8 cellular contexts compared by ENCODE assay signal in the genomic region with DNA sequence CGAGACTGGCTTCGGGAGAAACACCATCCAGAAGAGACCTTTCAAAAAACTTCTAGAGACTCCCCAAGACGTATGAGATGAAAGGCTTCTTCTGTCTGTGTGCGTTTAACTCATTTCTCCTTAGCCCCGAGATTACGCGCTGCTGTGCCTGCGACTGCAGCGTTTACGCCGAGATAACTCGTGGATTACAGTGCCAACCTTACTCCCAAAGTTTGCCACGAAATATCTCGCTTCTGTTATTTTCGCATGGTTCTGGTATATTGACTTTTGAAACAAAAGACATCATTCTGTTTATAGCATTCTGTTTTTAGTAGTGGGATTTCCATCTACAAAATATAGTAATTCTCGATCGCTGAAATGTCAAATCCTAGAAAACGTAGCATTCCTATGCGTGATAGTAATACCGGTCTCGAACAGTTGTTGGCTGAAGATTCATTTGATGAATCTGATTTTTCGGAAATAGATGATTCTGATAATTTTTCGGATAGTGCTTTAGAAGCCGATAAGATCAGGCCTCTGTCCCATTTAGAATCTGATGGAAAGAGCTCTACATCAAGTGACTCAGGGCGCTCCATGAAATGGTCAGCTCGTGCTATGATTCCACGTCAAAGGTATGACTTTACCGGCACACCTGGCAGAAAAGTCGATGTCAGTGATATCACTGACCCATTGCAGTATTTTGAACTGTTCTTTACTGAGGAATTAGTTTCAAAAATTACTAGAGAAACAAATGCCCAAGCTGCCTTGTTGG. TPM values are rescaled to one million over a fixed set of nuclear protein-coding genes. Genes with fewer than 3 reads are reported as not detected.
DNase-seq lines count a peak whose midpoint lies in the region; ATAC-seq, FAIRE-seq and TF ChIP-seq lines count a peak whose summit lies in the region.

No MANE protein-coding gene starts in this region.

- H3K27ac Mint-ChIP-seq in CD8-positive, alpha-beta T cell = peak overlapping the region; percentile 96
- H3K27ac Mint-ChIP-seq in effector memory CD8-positive, alpha-beta T cell = peak overlapping the region; percentile 100
- peak overlapping the region; percentile 96 to 100 (median 98) for H3K27ac Mint-ChIP-seq in naive thymus-derived CD8-positive, alpha-beta T cell

- H3K4me3 Mint-ChIP-seq in CD8-positive, alpha-beta T cell = peak overlapping the region; percentile 97
- H3K4me3 Mint-ChIP-seq in effector memory CD8-positive, alpha-beta T cell = peak overlapping the region; percentile 100
- H3K4me3 Mint-ChIP-seq in naive thymus-derived CD8-positive, alpha-beta T cell = peak overlapping the region; percentile 93 to 100 (median 99)

- ATAC-seq in CD8-positive, alpha-beta T cell = no peak
- ATAC-seq in effector memory CD8-positive, alpha-beta T cell (replicated peaks) = no peak
- ATAC-seq in naive thymus-derived CD8-positive, alpha-beta T cell = no peak
- ATAC-seq in HG02852 (IDR thresholded peaks at IDR 0.05; ENCODE audit: unreplicated experiment) = no peak
- ATAC-seq in GM21723 (IDR thresholded peaks at IDR 0.05; ENCODE audit: unreplicated experiment) = no peak

- intact Hi-C loops in CD8-positive, alpha-beta T cell (cut with DNase I, micrococcal nuclease) = loop anchor here (1.0 to 10.0 kb wide), 5 partner anchors 108 to 1442 kb away; a partner anchor contains a TSS

- CTCF ChIA-PET in CD8-positive, alpha-beta T cell (lab: Charles Lee) = interaction anchor here (0.8 to 1.3 kb wide), 6 partner anchors 14 to 265 kb away, joined by 3 to 7 read pairs (median 3); a partner anchor contains a TSS

- H3K36me3 ChIP-seq in CD8-positive, alpha-beta T cell (ENCODE audit: insufficient read depth, low read length) = no peaks in the 10 kb centered on the region

- no peaks in the 10 kb centered on the region for H3K27me3 ChIP-seq in CD8-positive, alpha-beta T cell (ENCODE audit: insufficient read depth, low read length)

- peaks cover 13% of the 10 kb centered on the region for H3K9me3 Mint-ChIP-seq in CD8-positive, alpha-beta T cell
- peaks cover 0 to 2% of the 10 kb centered on the region in 2 donors for H3K9me3 Mint-ChIP-seq in effector memory CD8-positive, alpha-beta T cell
- peaks cover 0 to 27% (median 18%) of the 10 kb centered on the region in 9 donors for H3K9me3 Mint-ChIP-seq in naive thymus-derived CD8-positive, alpha-beta T cell

- H3K4me1 Mint-ChIP-seq in CD8-positive, alpha-beta T cell (ENCODE audit: low read depth) = peaks cover 38% of the 10 kb centered on the region
- peaks cover 20 to 34% of the 10 kb centered on the region in 2 donors for H3K4me1 Mint-ChIP-seq in effector memory CD8-positive, alpha-beta T cell (ENCODE audit: low read depth in 2 of 2)
- H3K4me1 Mint-ChIP-seq in naive thymus-derived CD8-positive, alpha-beta T cell = peaks cover 11 to 53% (median 39%) of the 10 kb centered on the region in 4 donors

- H3K36me3 Mint-ChIP-seq in CD8-positive, alpha-beta T cell = peaks cover 25% of the 10 kb centered on the region
- H3K36me3 Mint-ChIP-seq in effector memory CD8-positive, alpha-beta T cell (ENCODE audit: insufficient read depth) = peaks cover 21% of the 10 kb centered on the region
- H3K36me3 Mint-ChIP-seq in naive thymus-derived CD8-positive, alpha-beta T cell = peaks cover 6 to 17% (median 13%) of the 10 kb centered on the region in 3 donors

- no peaks in the 10 kb centered on the region for H3K9me3 ChIP-seq in CD8-positive, alpha-beta T cell (ENCODE audit: low read length)

- no peak for FAIRE-seq in HTR-8/SVneo (lab: Jason Lieb, UNC)

- H3K27ac ChIP-seq in CD8-positive, alpha-beta T cell (ENCODE audit: low read depth, low read length) = peak overlapping the region; percentile 97

- H3K27me3 Mint-ChIP-seq in CD8-positive, alpha-beta T cell (ENCODE audit: low read depth) = no peaks in the 10 kb centered on the region
- no peaks in the 10 kb centered on the region for H3K27me3 Mint-ChIP-seq in effector memory CD8-positive, alpha-beta T cell
- no peaks in the 10 kb centered on the region for H3K27me3 Mint-ChIP-seq in naive thymus-derived CD8-positive, alpha-beta T cell

- TF ChIP-seq CTCF in CD8-positive, alpha-beta T cell (IDR thresholded peaks at IDR 0.05) = no peak

- H3K4me1 ChIP-seq in CD8-positive, alpha-beta T cell (ENCODE audit: insufficient read depth, low read length) = peaks cover 29% of the 10 kb centered on the region

- no peak for DNase-seq in CD8-positive, alpha-beta T cell
- no peak for DNase-seq in Jurkat, Clone E6-1 (ENCODE audit: low read depth, low spot score)
- no peak for DNase-seq in effector memory CD8-positive, alpha-beta T cell
- DNase-seq in naive thymus-derived CD8-positive, alpha-beta T cell = no peak
- DNase-seq in HTR-8/SVneo (ENCODE audit: insufficient read length, low spot score) = no peak
- no peak for DNase-seq in DMS79 (lab: John Stamatoyannopoulos, UW)

- peak overlapping the region; percentile 88 for H3K4me3 ChIP-seq in CD8-positive, alpha-beta T cell (ENCODE audit: low read depth, low read length)
- peak overlapping the region; percentile 80 for H3K4me3 ChIP-seq in Jurkat, Clone E6-1 (ENCODE audit: low read length)

- POLR2A ChIA-PET in CD8-positive, alpha-beta T cell (lab: Charles Lee) = interaction anchor here (0.6 to 3.1 kb wide), 8 partner anchors 33 to 482 kb away, joined by 3 to 18 read pairs (median 6); a partner anchor contains a TSS
- POLR2A ChIA-PET in naive thymus-derived CD8-positive, alpha-beta T cell (lab: Charles Lee) = interaction anchor here (0.7 to 3.5 kb wide), 13 partner anchors 26 to 886 kb away, joined by 3 to 32 read pairs (median 5); a partner anchor contains a TSS

RNA-seq across cellular contexts. Expression of a gene that starts 0.5 kb away (rescaled TPM):
- total RNA-seq in CD8-positive, alpha-beta T cell = 1 to 10 TPM; 1.8 to 2.4 TPM
- polyA plus RNA-seq in Jurkat, Clone E6-1 (2012; ENCODE audit: insufficient read depth, insufficient read length) = 2.3 TPM
- total RNA-seq in naive thymus-derived CD8-positive, alpha-beta T cell = 1 to 10 TPM; 6.6 to 7.0 TPM
- 1 to 10 TPM; 1.1 to 1.9 (median 1.4) TPM for polyA plus RNA-seq in naive thymus-derived CD8-positive, alpha-beta T cell

RNA-seq across cellular contexts. Expression of a gene that starts 0.7 kb away (rescaled TPM):
- 10 to 100 TPM; 61.0 to 78.9 TPM for total RNA-seq in CD8-positive, alpha-beta T cell
- 87.8 TPM for polyA plus RNA-seq in Jurkat, Clone E6-1 (2012; ENCODE audit: insufficient read depth, insufficient read length)
- total RNA-seq in naive thymus-derived CD8-positive, alpha-beta T cell = 10 to 100 TPM; 32.9 TPM
- 100 to 1,000 TPM in 1 of 3 donors, 10 to 100 TPM in 2; 88.0 to 116 (median 91.5) TPM for polyA plus RNA-seq in naive thymus-derived CD8-positive, alpha-beta T cell
